18 cellular contexts compared by ENCODE assay signal in genomic region chr3:152760024-152760563, GRCh38.
A peak's percentile ranks its signal among the peaks of the same experiment; 100 is the strongest.
DNase-seq lines count a peak whose midpoint lies in the region; ATAC-seq, FAIRE-seq and TF ChIP-seq lines count a peak whose summit lies in the region.
"Had no signal": no experiment of that assay in that cellular context is flagged by ENCODE, and none has a peak within 500 bp of the region (broad histone marks: within the 10 kb centered on the region; RNA-seq: fewer than 3 reads in every experiment).

No MANE protein-coding gene starts in this region.

- 42% methylated on average over 4 of the region's 4 CpGs for WGBS in K562 (ENCODE audit: insufficient coverage, low coverage, missing lambda C conversion rate)

- no peaks in the 10 kb centered on the region for H3K36me3 ChIP-seq in K562 (ENCODE audit: control insufficient read depth, insufficient read depth, low read length)

- TF ChIP-seq EP300 in K562 (IDR thresholded peaks at IDR 0.05; ENCODE audit: low read length), result no peak

- H3K4me3 ChIP-seq in K562, result no peak overlapping the region
- H3K4me3 ChIP-seq: skin epidermis had no signal

- H3K79me2 ChIP-seq in K562 (ENCODE audit: control insufficient read depth, insufficient read depth, low read length), result no peaks in the 10 kb centered on the region

- H3K27ac ChIP-seq in K562 (ENCODE audit: extremely low read depth, low read depth, low read length), result no peak overlapping the region
- H3K27ac ChIP-seq: C4-2B, skin epidermis had no signal

- no peaks in the 10 kb centered on the region for H3K27me3 ChIP-seq in K562 (ENCODE audit: control insufficient read depth in 2 of 2, insufficient read depth in 2 of 2, low read length in 2 of 2)

- CTCF ChIA-PET in K562 (lab: Yijun Ruan, JAX; ENCODE audit: low intra/inter-chr PET ratio), result no interaction called here

- no peak for TF ChIP-seq POLR2A in K562 (conservative IDR thresholded peaks at IDR 0.05)

- POLR2A ChIA-PET in K562 (lab: Yijun Ruan, JAX), result no interaction called here

- H3K4me1 ChIP-seq in K562 (replicated peaks in 1 of 2; ENCODE audit: control insufficient read depth in 2 of 2, insufficient read depth in 2 of 2, low read length in 2 of 2), result no peaks in the 10 kb centered on the region

- no TSS peak for BruUV-seq in K562 (replicated peaks; lab: Mats Ljungman, UMichigan)

- H3K9me1 ChIP-seq in K562 (ENCODE audit: control insufficient read depth, insufficient read depth, low read length), result no peaks in the 10 kb centered on the region

- ATAC-seq in GM19324 (IDR thresholded peaks at IDR 0.05; ENCODE audit: low FRiP score, unreplicated experiment) (peak; percentile 84), GM21786 (IDR thresholded peaks at IDR 0.05; ENCODE audit: unreplicated experiment) (peak; percentile 93), HG03095 (IDR thresholded peaks at IDR 0.05; ENCODE audit: unreplicated experiment) (peak; percentile 82), K562 (no peak)
- ATAC-seq: T-helper 17 cell had no signal

- TF ChIP-seq CTCF in K562 (IDR thresholded peaks at IDR 0.05 in 2 of 3, conservative IDR thresholded peaks at IDR 0.05 in 1 of 3; ENCODE audit: insufficient read depth in 2 of 3, low read depth in 1 of 3, low read length in 3 of 3), result no peak

- no peak overlapping the region for H2AFZ ChIP-seq in K562 (ENCODE audit: low read depth, low read length)

- H3K9ac ChIP-seq in K562 (ENCODE audit: insufficient read depth in 1 of 2, low read depth in 2 of 2, low read length in 2 of 2), result no peak overlapping the region

- no peak for TF ChIP-seq RAD21 in K562 (CRISPR knock-in tag; conservative IDR thresholded peaks at IDR 0.05 in 1 of 2, IDR thresholded peaks at IDR 0.05 in 1 of 2)

- no peak for FAIRE-seq in K562 (lab: Jason Lieb, UNC)
- FAIRE-seq: colon, H1, islet of Langerhans had no signal

- intact Hi-C loops in K562 (cut with micrococcal nuclease), result no loop called here

- DNase-seq in K562 (ENCODE audit: extremely low read depth in 1 of 4, low spot score in 3 of 4) (no peak), kidney tubule cell (ENCODE audit: low spot score) (no peak), NCI-H2029 (lab: John Stamatoyannopoulos, UW) (no peak)
- DNase-seq in stimulated activated CD4-positive, alpha-beta T cell treated with anti-CD3 and anti-CD28 coated beads, Interleukin-4, amount 100 ng/mL, for 1 hour, result no peak
- DNase-seq: activated CD4-positive, alpha-beta T cell treated with anti-CD3 and anti-CD28 coated beads, Interleukin-2, amount 10 ng/mL, durations not matched to agents 24 days and 14 days; Karpas-422; midbrain; NCI-H187 treated with DMSO at 0.1 percent for 48 hours; NCI-H526 treated with DMSO at 0.1 percent for 48 hours; T-helper 17 cell had no signal

- no peaks in the 10 kb centered on the region for H4K20me1 ChIP-seq in K562 (replicated peaks; ENCODE audit: control insufficient read depth, insufficient read depth, low read length)

- H3K9me3 ChIP-seq in K562 (replicated peaks; ENCODE audit: control insufficient read depth, insufficient read depth, low read depth, low read length), result no peaks in the 10 kb centered on the region

- no peak overlapping the region for H3K4me2 ChIP-seq in K562 (ENCODE audit: insufficient read depth, low read length)

- in situ Hi-C loops in K562 (cut with MboI), result no loop called here

TF ChIP-seq in K562, 482 proteins besides CTCF, POLR2A, EP300 and RAD21:
- TF ChIP-seq GABPB1 (CRISPR knock-in tag; IDR thresholded peaks at IDR 0.05), result no peak
- no peak for TF ChIP-seq ZNF449 (CRISPR knock-in tag; IDR thresholded peaks at IDR 0.05)
- TF ChIP-seq ILK (tag; IDR thresholded peaks at IDR 0.05; ENCODE audit: borderline replicate concordance, low read depth), result no peak
- TF ChIP-seq ZNF24 (IDR thresholded peaks at IDR 0.05), result 0 out of 2 replicates have a peak, but pooled peaks have one; percentile 16
- no peak for TF ChIP-seq ZNF780A (CRISPR knock-in tag; IDR thresholded peaks at IDR 0.05)
